Comparison of ENCODE assay signal across 8 cellular contexts in the genomic region with DNA sequence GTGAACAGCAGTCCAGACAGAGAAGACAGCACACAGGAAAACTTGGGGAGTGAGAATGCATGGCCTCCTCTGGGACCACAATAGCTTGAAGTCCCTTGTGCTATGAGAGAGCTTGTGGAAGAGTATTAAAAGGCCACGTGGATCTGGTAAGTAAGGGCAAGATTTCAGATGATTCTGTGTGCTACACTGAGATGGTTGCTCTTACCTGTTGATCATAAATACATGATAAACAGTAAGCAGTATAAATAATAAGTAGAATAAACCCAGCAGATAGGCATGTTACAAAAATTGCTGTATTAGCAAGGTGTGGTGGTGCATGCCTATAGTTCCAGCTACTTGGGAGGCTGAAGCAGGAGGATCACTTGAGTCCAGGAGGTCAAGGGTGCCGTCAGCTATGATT.
"Had no signal": no experiment of that assay in that cellular context is flagged by ENCODE, and none has a peak within 500 bp of the region (broad histone marks: within the 10 kb centered on the region; RNA-seq: fewer than 3 reads in every experiment).

No MANE protein-coding gene starts in this region.

- H3K4me1 ChIP-seq: HAP-1 had no signal

- H3K4me3 ChIP-seq: GM23248, GM23338, HAP-1 had no signal

- DNase-seq: GM23248, GOT3, H7, H9, HCEC 1CT, HFFc6 had no signal

- H3K36me3 ChIP-seq: HAP-1 had no signal

- H3K9me3 ChIP-seq: HAP-1 had no signal

- H3K27ac ChIP-seq: GM23248 had no signal
